Comparison of ENCODE assay signal across 1 cellular context in genomic region chr14:64293976-64294671, GRCh38.
A peak's percentile ranks its signal among the peaks of the same experiment; 100 is the strongest.
TF ChIP-seq lines count a peak whose summit lies in the region.

Gene ESR2, minus strand, starts transcription at chr14:64294371. Its CDS starts 11,386 bp downstream, at chr14:64282985.

TF ChIP-seq in K562, 482 proteins besides CTCF, POLR2A, EP300 and RAD21 (continued from another document and continues in another):
- TF ChIP-seq CHD4 (IDR thresholded peaks at IDR 0.05; ENCODE audit: insufficient read depth, insufficient replicate concordance, low read depth, low read length, poor library complexity, severe bottlenecking) (no peak), FOXA1 (IDR thresholded peaks at IDR 0.05; ENCODE audit: borderline replicate concordance) (no peak), FOXM1 (IDR thresholded peaks at IDR 0.05; ENCODE audit: low read depth) (no peak), FOXM1 (CRISPR knock-in tag; IDR thresholded peaks at IDR 0.05; ENCODE audit: low read depth) (no peak), MAX (CRISPR knock-in tag; IDR thresholded peaks at IDR 0.05) (peak; percentile 46; the same call in 1 of the 2 replicates), L3MBTL2 (IDR thresholded peaks at IDR 0.05) (peak; percentile 79), POLR3G (IDR thresholded peaks at IDR 0.05; ENCODE audit: extremely low read depth, insufficient read length, insufficient replicate concordance) (no peak), CHD2 (IDR thresholded peaks at IDR 0.05; ENCODE audit: low read depth, low read length) (no peak), TFE3 (CRISPR knock-in tag; IDR thresholded peaks at IDR 0.05) (peak; percentile 26; the same call in 1 of the 2 replicates), STAT5B (CRISPR knock-in tag; IDR thresholded peaks at IDR 0.05) (no peak), MIER1 (IDR thresholded peaks at IDR 0.05; ENCODE audit: low read depth) (no peak), CTBP1 (IDR thresholded peaks at IDR 0.05; ENCODE audit: borderline replicate concordance) (0 out of 2 replicates have a peak, but pooled peaks have one; percentile 31), ARID3A (IDR thresholded peaks at IDR 0.05; ENCODE audit: borderline replicate concordance, low read depth, low read length) (no peak), USF1 (CRISPR knock-in tag; IDR thresholded peaks at IDR 0.05) (peak; percentile 70), GATAD2B (IDR thresholded peaks at IDR 0.05; ENCODE audit: borderline replicate concordance) (no peak), RNF219 (CRISPR knock-in tag; IDR thresholded peaks at IDR 0.05) (no peak), U2AF1 (optimal IDR thresholded peaks at IDR 0.05; ENCODE audit: low read depth, low read length) (no peak), MNT (conservative IDR thresholded peaks at IDR 0.05) (0 out of 4 replicates have a peak, but pooled peaks of 1 of the 2 experiments have one; percentile 18), ZNF263 (CRISPR knock-in tag; IDR thresholded peaks at IDR 0.05; ENCODE audit: borderline replicate concordance) (peak; percentile 89), ZBTB7A (IDR thresholded peaks at IDR 0.05; ENCODE audit: borderline replicate concordance, control insufficient read depth, low read depth, low read length) (peak; percentile 20; the same call in 1 of the 2 replicates)
- TF ChIP-seq, protein P1, sequence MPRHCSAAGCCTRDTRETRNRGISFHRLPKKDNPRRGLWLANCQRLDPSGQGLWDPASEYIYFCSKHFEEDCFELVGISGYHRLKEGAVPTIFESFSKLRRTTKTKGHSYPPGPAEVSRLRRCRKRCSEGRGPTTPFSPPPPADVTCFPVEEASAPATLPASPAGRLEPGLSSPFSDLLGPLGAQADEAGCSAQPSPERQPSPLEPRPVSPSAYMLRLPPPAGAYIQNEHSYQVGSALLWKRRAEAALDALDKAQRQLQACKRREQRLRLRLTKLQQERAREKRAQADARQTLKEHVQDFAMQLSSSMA (CRISPR knock-in tag; IDR thresholded peaks at IDR 0.05) = no peak
- TF ChIP-seq, protein P2, sequence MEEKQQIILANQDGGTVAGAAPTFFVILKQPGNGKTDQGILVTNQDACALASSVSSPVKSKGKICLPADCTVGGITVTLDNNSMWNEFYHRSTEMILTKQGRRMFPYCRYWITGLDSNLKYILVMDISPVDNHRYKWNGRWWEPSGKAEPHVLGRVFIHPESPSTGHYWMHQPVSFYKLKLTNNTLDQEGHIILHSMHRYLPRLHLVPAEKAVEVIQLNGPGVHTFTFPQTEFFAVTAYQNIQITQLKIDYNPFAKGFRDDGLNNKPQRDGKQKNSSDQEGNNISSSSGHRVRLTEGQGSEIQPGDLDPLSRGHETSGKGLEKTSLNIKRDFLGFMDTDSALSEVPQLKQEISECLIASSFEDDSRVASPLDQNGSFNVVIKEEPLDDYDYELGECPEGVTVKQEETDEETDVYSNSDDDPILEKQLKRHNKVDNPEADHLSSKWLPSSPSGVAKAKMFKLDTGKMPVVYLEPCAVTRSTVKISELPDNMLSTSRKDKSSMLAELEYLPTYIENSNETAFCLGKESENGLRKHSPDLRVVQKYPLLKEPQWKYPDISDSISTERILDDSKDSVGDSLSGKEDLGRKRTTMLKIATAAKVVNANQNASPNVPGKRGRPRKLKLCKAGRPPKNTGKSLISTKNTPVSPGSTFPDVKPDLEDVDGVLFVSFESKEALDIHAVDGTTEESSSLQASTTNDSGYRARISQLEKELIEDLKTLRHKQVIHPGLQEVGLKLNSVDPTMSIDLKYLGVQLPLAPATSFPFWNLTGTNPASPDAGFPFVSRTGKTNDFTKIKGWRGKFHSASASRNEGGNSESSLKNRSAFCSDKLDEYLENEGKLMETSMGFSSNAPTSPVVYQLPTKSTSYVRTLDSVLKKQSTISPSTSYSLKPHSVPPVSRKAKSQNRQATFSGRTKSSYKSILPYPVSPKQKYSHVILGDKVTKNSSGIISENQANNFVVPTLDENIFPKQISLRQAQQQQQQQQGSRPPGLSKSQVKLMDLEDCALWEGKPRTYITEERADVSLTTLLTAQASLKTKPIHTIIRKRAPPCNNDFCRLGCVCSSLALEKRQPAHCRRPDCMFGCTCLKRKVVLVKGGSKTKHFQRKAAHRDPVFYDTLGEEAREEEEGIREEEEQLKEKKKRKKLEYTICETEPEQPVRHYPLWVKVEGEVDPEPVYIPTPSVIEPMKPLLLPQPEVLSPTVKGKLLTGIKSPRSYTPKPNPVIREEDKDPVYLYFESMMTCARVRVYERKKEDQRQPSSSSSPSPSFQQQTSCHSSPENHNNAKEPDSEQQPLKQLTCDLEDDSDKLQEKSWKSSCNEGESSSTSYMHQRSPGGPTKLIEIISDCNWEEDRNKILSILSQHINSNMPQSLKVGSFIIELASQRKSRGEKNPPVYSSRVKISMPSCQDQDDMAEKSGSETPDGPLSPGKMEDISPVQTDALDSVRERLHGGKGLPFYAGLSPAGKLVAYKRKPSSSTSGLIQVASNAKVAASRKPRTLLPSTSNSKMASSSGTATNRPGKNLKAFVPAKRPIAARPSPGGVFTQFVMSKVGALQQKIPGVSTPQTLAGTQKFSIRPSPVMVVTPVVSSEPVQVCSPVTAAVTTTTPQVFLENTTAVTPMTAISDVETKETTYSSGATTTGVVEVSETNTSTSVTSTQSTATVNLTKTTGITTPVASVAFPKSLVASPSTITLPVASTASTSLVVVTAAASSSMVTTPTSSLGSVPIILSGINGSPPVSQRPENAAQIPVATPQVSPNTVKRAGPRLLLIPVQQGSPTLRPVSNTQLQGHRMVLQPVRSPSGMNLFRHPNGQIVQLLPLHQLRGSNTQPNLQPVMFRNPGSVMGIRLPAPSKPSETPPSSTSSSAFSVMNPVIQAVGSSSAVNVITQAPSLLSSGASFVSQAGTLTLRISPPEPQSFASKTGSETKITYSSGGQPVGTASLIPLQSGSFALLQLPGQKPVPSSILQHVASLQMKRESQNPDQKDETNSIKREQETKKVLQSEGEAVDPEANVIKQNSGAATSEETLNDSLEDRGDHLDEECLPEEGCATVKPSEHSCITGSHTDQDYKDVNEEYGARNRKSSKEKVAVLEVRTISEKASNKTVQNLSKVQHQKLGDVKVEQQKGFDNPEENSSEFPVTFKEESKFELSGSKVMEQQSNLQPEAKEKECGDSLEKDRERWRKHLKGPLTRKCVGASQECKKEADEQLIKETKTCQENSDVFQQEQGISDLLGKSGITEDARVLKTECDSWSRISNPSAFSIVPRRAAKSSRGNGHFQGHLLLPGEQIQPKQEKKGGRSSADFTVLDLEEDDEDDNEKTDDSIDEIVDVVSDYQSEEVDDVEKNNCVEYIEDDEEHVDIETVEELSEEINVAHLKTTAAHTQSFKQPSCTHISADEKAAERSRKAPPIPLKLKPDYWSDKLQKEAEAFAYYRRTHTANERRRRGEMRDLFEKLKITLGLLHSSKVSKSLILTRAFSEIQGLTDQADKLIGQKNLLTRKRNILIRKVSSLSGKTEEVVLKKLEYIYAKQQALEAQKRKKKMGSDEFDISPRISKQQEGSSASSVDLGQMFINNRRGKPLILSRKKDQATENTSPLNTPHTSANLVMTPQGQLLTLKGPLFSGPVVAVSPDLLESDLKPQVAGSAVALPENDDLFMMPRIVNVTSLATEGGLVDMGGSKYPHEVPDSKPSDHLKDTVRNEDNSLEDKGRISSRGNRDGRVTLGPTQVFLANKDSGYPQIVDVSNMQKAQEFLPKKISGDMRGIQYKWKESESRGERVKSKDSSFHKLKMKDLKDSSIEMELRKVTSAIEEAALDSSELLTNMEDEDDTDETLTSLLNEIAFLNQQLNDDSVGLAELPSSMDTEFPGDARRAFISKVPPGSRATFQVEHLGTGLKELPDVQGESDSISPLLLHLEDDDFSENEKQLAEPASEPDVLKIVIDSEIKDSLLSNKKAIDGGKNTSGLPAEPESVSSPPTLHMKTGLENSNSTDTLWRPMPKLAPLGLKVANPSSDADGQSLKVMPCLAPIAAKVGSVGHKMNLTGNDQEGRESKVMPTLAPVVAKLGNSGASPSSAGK (IDR thresholded peaks at IDR 0.05) = peak; percentile 80
- TF ChIP-seq, protein P3, sequence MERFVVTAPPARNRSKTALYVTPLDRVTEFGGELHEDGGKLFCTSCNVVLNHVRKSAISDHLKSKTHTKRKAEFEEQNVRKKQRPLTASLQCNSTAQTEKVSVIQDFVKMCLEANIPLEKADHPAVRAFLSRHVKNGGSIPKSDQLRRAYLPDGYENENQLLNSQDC (CRISPR knock-in tag; IDR thresholded peaks at IDR 0.05) = no peak
- TF ChIP-seq, protein P4, sequence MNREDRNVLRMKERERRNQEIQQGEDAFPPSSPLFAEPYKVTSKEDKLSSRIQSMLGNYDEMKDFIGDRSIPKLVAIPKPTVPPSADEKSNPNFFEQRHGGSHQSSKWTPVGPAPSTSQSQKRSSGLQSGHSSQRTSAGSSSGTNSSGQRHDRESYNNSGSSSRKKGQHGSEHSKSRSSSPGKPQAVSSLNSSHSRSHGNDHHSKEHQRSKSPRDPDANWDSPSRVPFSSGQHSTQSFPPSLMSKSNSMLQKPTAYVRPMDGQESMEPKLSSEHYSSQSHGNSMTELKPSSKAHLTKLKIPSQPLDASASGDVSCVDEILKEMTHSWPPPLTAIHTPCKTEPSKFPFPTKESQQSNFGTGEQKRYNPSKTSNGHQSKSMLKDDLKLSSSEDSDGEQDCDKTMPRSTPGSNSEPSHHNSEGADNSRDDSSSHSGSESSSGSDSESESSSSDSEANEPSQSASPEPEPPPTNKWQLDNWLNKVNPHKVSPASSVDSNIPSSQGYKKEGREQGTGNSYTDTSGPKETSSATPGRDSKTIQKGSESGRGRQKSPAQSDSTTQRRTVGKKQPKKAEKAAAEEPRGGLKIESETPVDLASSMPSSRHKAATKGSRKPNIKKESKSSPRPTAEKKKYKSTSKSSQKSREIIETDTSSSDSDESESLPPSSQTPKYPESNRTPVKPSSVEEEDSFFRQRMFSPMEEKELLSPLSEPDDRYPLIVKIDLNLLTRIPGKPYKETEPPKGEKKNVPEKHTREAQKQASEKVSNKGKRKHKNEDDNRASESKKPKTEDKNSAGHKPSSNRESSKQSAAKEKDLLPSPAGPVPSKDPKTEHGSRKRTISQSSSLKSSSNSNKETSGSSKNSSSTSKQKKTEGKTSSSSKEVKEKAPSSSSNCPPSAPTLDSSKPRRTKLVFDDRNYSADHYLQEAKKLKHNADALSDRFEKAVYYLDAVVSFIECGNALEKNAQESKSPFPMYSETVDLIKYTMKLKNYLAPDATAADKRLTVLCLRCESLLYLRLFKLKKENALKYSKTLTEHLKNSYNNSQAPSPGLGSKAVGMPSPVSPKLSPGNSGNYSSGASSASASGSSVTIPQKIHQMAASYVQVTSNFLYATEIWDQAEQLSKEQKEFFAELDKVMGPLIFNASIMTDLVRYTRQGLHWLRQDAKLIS (CRISPR knock-in tag; IDR thresholded peaks at IDR 0.05) = no peak
